ENCODE assay signal across 8 cellular contexts in genomic region chr6:109793793-109794192, GRCh38.
DNase-seq lines count a peak whose midpoint lies in the region; ATAC-seq and TF ChIP-seq lines count a peak whose summit lies in the region.

No MANE protein-coding gene starts in this region.

- H3K27ac Mint-ChIP-seq in activated CD8-positive, alpha-beta T cell treated with anti-CD3 and anti-CD28 coated beads for 36 hours = no peak overlapping the region
- no peak overlapping the region for H3K27ac Mint-ChIP-seq in activated CD8-positive, alpha-beta T cell treated with anti-CD3 and anti-CD28 coated beads, Interleukin-2, amount 10 ng/mL, durations not matched to agents 7 days and 5 days

- H3K4me2 ChIP-seq in PC-9 (peak overlapping the region; percentile 63), osteoblast (ENCODE audit: insufficient read depth, low read length) (peak overlapping the region; percentile 44), MM.1S (ENCODE audit: low read depth, low read length) (no peak overlapping the region)

- H3K79me2 ChIP-seq in PC-9 (ENCODE audit: low read depth) (no peaks in the 10 kb centered on the region), osteoblast (ENCODE audit: insufficient read depth, low read length) (no peaks in the 10 kb centered on the region), MM.1S (ENCODE audit: low read length) (no peaks in the 10 kb centered on the region)

- intact Hi-C loops in activated CD8-positive, alpha-beta T cell treated with anti-CD3 and anti-CD28 coated beads for 36 hours (cut with micrococcal nuclease) = no loop called here
- intact Hi-C loops in PC-9 (cut with micrococcal nuclease; ENCODE audit: unreplicated experiment) = loop anchor here (1.0 kb wide), 1 partner anchor 100 kb away; no protein-coding TSS in a partner anchor

- H3K36me3 Mint-ChIP-seq in activated CD8-positive, alpha-beta T cell treated with anti-CD3 and anti-CD28 coated beads for 36 hours (ENCODE audit: low read depth) = peaks cover 2% of the 10 kb centered on the region
- peaks cover 1% of the 10 kb centered on the region for H3K36me3 Mint-ChIP-seq in activated CD8-positive, alpha-beta T cell treated with anti-CD3 and anti-CD28 coated beads, Interleukin-2, amount 10 ng/mL, durations not matched to agents 7 days and 5 days (ENCODE audit: low read depth)

- TF ChIP-seq CTCF in activated CD8-positive, alpha-beta T cell treated with anti-CD3 and anti-CD28 coated beads for 36 hours (IDR thresholded peaks at IDR 0.05) = no peak
- TF ChIP-seq CTCF in PC-9 (conservative IDR thresholded peaks at IDR 0.05) = no peak
- no peak for TF ChIP-seq CTCF in osteoblast (IDR thresholded peaks at IDR 0.05; ENCODE audit: extremely low read depth, low read depth, low read length)
- TF ChIP-seq CTCF in MM.1S (IDR thresholded peaks at IDR 0.05; ENCODE audit: low read length) = no peak

- no peaks in the 10 kb centered on the region for H3K27me3 ChIP-seq in PC-9 (ENCODE audit: insufficient read depth, low read depth)
- H3K27me3 ChIP-seq in osteoblast (ENCODE audit: insufficient read depth, low read length) = no peaks in the 10 kb centered on the region
- no peaks in the 10 kb centered on the region for H3K27me3 ChIP-seq in MM.1S (replicated peaks; ENCODE audit: insufficient read depth, low read length)

- H3K9me3 ChIP-seq in PC-9 (ENCODE audit: insufficient read depth, low read depth) (no peaks in the 10 kb centered on the region), osteoblast (ENCODE audit: low read depth, low read length) (no peaks in the 10 kb centered on the region), MM.1S (replicated peaks; ENCODE audit: insufficient read depth, low read length) (no peaks in the 10 kb centered on the region)

- H2AFZ ChIP-seq in PC-9 = no peak overlapping the region
- peak overlapping the region; percentile 71 for H2AFZ ChIP-seq in osteoblast (ENCODE audit: low read length)
- no peak overlapping the region for H2AFZ ChIP-seq in MM.1S (ENCODE audit: low read length)

- H4K20me1 ChIP-seq in PC-9 (ENCODE audit: insufficient read depth) = no peaks in the 10 kb centered on the region
- H4K20me1 ChIP-seq in osteoblast (ENCODE audit: insufficient read depth, low read length) = no peaks in the 10 kb centered on the region
- H4K20me1 ChIP-seq in MM.1S (ENCODE audit: insufficient read depth, low read length) = no peaks in the 10 kb centered on the region

- BruUV-seq in PC-9 (replicated peaks; lab: Mats Ljungman, UMichigan) = no TSS peak

- peak overlapping the region; percentile 84 for H3K27ac ChIP-seq in PC-9
- peak overlapping the region; percentile 84 for H3K27ac ChIP-seq in epithelial cell of prostate
- H3K27ac ChIP-seq in osteoblast (ENCODE audit: low read depth, low read length) = peak overlapping the region; percentile 98
- H3K27ac ChIP-seq in MM.1S (ENCODE audit: low read length) = no peak overlapping the region

- H3K9me3 Mint-ChIP-seq in activated CD8-positive, alpha-beta T cell treated with anti-CD3 and anti-CD28 coated beads for 36 hours = no peaks in the 10 kb centered on the region
- H3K9me3 Mint-ChIP-seq in activated CD8-positive, alpha-beta T cell treated with anti-CD3 and anti-CD28 coated beads, Interleukin-2, amount 10 ng/mL, durations not matched to agents 7 days and 5 days (ENCODE audit: insufficient read depth) = no peaks in the 10 kb centered on the region

- H3K4me1 ChIP-seq in PC-9 (replicated peaks; ENCODE audit: insufficient read depth) (peaks cover 50% of the 10 kb centered on the region), osteoblast (ENCODE audit: insufficient read depth, low read length) (peaks cover 38% of the 10 kb centered on the region), MM.1S (ENCODE audit: low read length) (no peaks in the 10 kb centered on the region)

- no peak overlapping the region for H3K4me3 Mint-ChIP-seq in activated CD8-positive, alpha-beta T cell treated with anti-CD3 and anti-CD28 coated beads for 36 hours
- H3K4me3 Mint-ChIP-seq in activated CD8-positive, alpha-beta T cell treated with anti-CD3 and anti-CD28 coated beads, Interleukin-2, amount 10 ng/mL, durations not matched to agents 7 days and 5 days = no peak overlapping the region

- DNase-seq in activated CD8-positive, alpha-beta T cell treated with anti-CD3 and anti-CD28 coated beads for 36 hours = peak; percentile 7
- no peak for DNase-seq in activated CD8-positive, alpha-beta T cell treated with anti-CD3 and anti-CD28 coated beads, Interleukin-2, amount 10 ng/mL, durations not matched to agents 7 days and 5 days
- DNase-seq in PC-9 = peak; percentile 31 to 90
- peak; percentile 88 for DNase-seq in epithelial cell of prostate (ENCODE audit: low read depth, low spot score)
- DNase-seq in osteoblast (ENCODE audit: insufficient read length, low spot score, missing footprints) = peak; percentile 85
- no peak for DNase-seq in MM.1S

- POLR2A ChIA-PET in activated CD8-positive, alpha-beta T cell treated with anti-CD3 and anti-CD28 coated beads for 36 hours (lab: Charles Lee) = no interaction called here
- POLR2A ChIA-PET in activated CD8-positive, alpha-beta T cell treated with anti-CD3 and anti-CD28 coated beads, Interleukin-2, amount 10 ng/mL, durations not matched to agents 7 days and 5 days (lab: Charles Lee) = no interaction called here
- POLR2A ChIA-PET in PC-9 (lab: Charles Lee; ENCODE audit: unreplicated experiment) = interaction anchor here (0.5 kb wide), 2 partner anchors 372 to 1303 kb away, joined by 4 to 5 read pairs; no protein-coding TSS in a partner anchor

- H3K4me1 Mint-ChIP-seq in activated CD8-positive, alpha-beta T cell treated with anti-CD3 and anti-CD28 coated beads for 36 hours (ENCODE audit: low read depth) = peaks cover 4% of the 10 kb centered on the region
- peaks cover 5% of the 10 kb centered on the region for H3K4me1 Mint-ChIP-seq in activated CD8-positive, alpha-beta T cell treated with anti-CD3 and anti-CD28 coated beads, Interleukin-2, amount 10 ng/mL, durations not matched to agents 7 days and 5 days (ENCODE audit: low read depth)

- no peak overlapping the region for H3K9ac ChIP-seq in MM.1S (ENCODE audit: low read length)

- H3K36me3 ChIP-seq in PC-9 (ENCODE audit: low read depth) = no peaks in the 10 kb centered on the region
- no peaks in the 10 kb centered on the region for H3K36me3 ChIP-seq in osteoblast (ENCODE audit: insufficient read depth, low read length)
- H3K36me3 ChIP-seq in MM.1S (replicated peaks; ENCODE audit: insufficient read depth, low read length) = no peaks in the 10 kb centered on the region

- H3F3A ChIP-seq in PC-9 (ENCODE audit: insufficient read depth, low read depth) = peaks cover 20% of the 10 kb centered on the region
- H3F3A ChIP-seq in MM.1S (ENCODE audit: insufficient read depth, low read length) = no peaks in the 10 kb centered on the region

- CTCF ChIA-PET in activated CD8-positive, alpha-beta T cell treated with anti-CD3 and anti-CD28 coated beads for 36 hours (lab: Charles Lee) = no interaction called here
- CTCF ChIA-PET in activated CD8-positive, alpha-beta T cell treated with anti-CD3 and anti-CD28 coated beads, Interleukin-2, amount 10 ng/mL, durations not matched to agents 7 days and 5 days (lab: Charles Lee) = no interaction called here
- CTCF ChIA-PET in PC-9 (lab: Charles Lee) = interaction anchor here (0.5 to 0.6 kb wide), 2 partner anchors 13 to 246 kb away, joined by 3 to 5 read pairs; no protein-coding TSS in a partner anchor

- H3K27me3 Mint-ChIP-seq in activated CD8-positive, alpha-beta T cell treated with anti-CD3 and anti-CD28 coated beads for 36 hours = no peaks in the 10 kb centered on the region
- no peaks in the 10 kb centered on the region for H3K27me3 Mint-ChIP-seq in activated CD8-positive, alpha-beta T cell treated with anti-CD3 and anti-CD28 coated beads, Interleukin-2, amount 10 ng/mL, durations not matched to agents 7 days and 5 days (ENCODE audit: low read depth)

- peak; percentile 72 for ATAC-seq in activated CD8-positive, alpha-beta T cell treated with anti-CD3 and anti-CD28 coated beads for 36 hours
- no peak for ATAC-seq in activated CD8-positive, alpha-beta T cell treated with anti-CD3 and anti-CD28 coated beads, Interleukin-2, amount 10 ng/mL, durations not matched to agents 7 days and 5 days
- ATAC-seq in GM19035 (IDR thresholded peaks at IDR 0.05; ENCODE audit: unreplicated experiment) (no peak), GM21786 (IDR thresholded peaks at IDR 0.05; ENCODE audit: unreplicated experiment) (no peak)

- H3K4me3 ChIP-seq in PC-9 = no peak overlapping the region
- no peak overlapping the region for H3K4me3 ChIP-seq in osteoblast (ENCODE audit: insufficient read depth, low read length)
- H3K4me3 ChIP-seq in MM.1S (ENCODE audit: low read length) = no peak overlapping the region

- H3K9me2 ChIP-seq in PC-9 (ENCODE audit: insufficient read depth) (no peaks in the 10 kb centered on the region), MM.1S (replicated peaks; ENCODE audit: insufficient read depth, low read length) (no peaks in the 10 kb centered on the region)

Comparison
In these comparisons a context has a peak if more than half of its experiments do, and no peak if none do; other contexts are left out.
1. DNase-seq: peak in activated CD8-positive, alpha-beta T cell treated with anti-CD3 and anti-CD28 coated beads for 36 hours (single experiment), PC-9 (2 of 2), epithelial cell of prostate (single experiment) and osteoblast (single experiment); none in activated CD8-positive, alpha-beta T cell treated with anti-CD3 and anti-CD28 coated beads, Interleukin-2, amount 10 ng/mL, durations not matched to agents 7 days and 5 days (single experiment) and MM.1S (single experiment).